ENCODE assay signal across 29 cellular contexts in the genomic region with DNA sequence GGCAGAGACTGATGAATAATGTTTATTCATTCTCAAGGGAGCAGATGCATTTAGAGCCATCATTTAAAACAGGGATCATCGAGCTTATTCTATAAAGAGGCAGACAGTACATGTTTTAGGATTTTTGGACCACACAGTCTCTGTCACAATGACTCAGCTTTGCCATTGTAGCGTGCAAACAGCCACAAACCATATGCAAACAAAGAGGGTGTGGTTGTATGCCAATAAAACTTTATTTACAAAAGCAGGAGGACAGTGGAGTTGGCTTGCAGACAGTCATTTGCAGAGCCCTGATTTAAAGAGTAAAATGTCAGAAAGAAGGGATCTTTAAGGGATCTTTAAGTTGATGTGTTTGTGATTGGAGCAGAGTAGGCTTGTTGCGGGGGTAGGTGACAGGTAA. TPM values are rescaled to one million over a fixed set of nuclear protein-coding genes. Genes with fewer than 3 reads are reported as not detected.
DNase-seq lines count a peak whose midpoint lies in the region; ATAC-seq and TF ChIP-seq lines count a peak whose summit lies in the region.
"Had no signal": no experiment of that assay in that cellular context is flagged by ENCODE, and none has a peak within 500 bp of the region (broad histone marks: within the 10 kb centered on the region; RNA-seq: fewer than 3 reads in every experiment).

No MANE protein-coding gene starts in this region.

- H2AK5ac ChIP-seq in mesendoderm (ENCODE audit: low read length), result no peak overlapping the region

- H3K4me1 ChIP-seq in GM23338 (ENCODE audit: insufficient read depth) (no peaks in the 10 kb centered on the region), PC-3 (ENCODE audit: insufficient read depth, low read length) (peaks cover 8% of the 10 kb centered on the region), osteoblast (ENCODE audit: insufficient read depth, low read length) (no peaks in the 10 kb centered on the region), mesendoderm (ENCODE audit: control insufficient read depth, low read depth, low read length) (no peaks in the 10 kb centered on the region)
- H3K4me1 ChIP-seq: colonic mucosa, esophagus muscularis mucosa, gastroesophageal sphincter, suprapubic skin had no signal

- no peak overlapping the region for H3K27ac ChIP-seq in GM23338 (ENCODE audit: low read depth)
- H3K27ac ChIP-seq in PC-3 (ENCODE audit: low read length), result peak overlapping the region; percentile 70
- H3K27ac ChIP-seq in osteoblast (ENCODE audit: low read depth, low read length), result no peak overlapping the region
- no peak overlapping the region for H3K27ac ChIP-seq in mesendoderm (ENCODE audit: low read depth, low read length)
- H3K27ac ChIP-seq: colonic mucosa, esophagus muscularis mucosa, gastroesophageal sphincter, suprapubic skin had no signal

- no peaks in the 10 kb centered on the region for H3F3A ChIP-seq in GM23338 (replicated peaks; ENCODE audit: low read depth)
- H3F3A ChIP-seq in PC-3 (ENCODE audit: low read length, unreplicated experiment), result no peaks in the 10 kb centered on the region

- intact Hi-C loops in PC-3 (cut with micrococcal nuclease), result no loop called here

- no peak overlapping the region for H3K18ac ChIP-seq in mesendoderm (ENCODE audit: low read length)

- BruUV-seq in PC-3 (replicated peaks; lab: Mats Ljungman, UMichigan), result no TSS peak

- H3K9ac ChIP-seq in PC-3 (ENCODE audit: low read length) (no peak overlapping the region), mesendoderm (ENCODE audit: low read length) (no peak overlapping the region)

- H4K20me1 ChIP-seq in GM23338 (replicated peaks; ENCODE audit: insufficient read depth) (no peaks in the 10 kb centered on the region), PC-3 (ENCODE audit: low read length) (no peaks in the 10 kb centered on the region), osteoblast (ENCODE audit: insufficient read depth, low read length) (no peaks in the 10 kb centered on the region)

- no peak overlapping the region for H2BK120ac ChIP-seq in mesendoderm (ENCODE audit: low read depth, low read length)

- no peaks in the 10 kb centered on the region for H3K79me1 ChIP-seq in mesendoderm (ENCODE audit: low read length)

- ATAC-seq in GM23338, result no peak
- ATAC-seq in PC-3, result peak; percentile 64
- ATAC-seq: effector memory CD8-positive, alpha-beta T cell; gastroesophageal sphincter; left ventricle myocardium superior; natural killer cell; T-cell had no signal

- no peak overlapping the region for H3K4me2 ChIP-seq in GM23338
- H3K4me2 ChIP-seq in PC-3 (ENCODE audit: low read length), result 0 out of 2 replicates have a peak overlapping the region, but pooled peaks have one; percentile 10
- H3K4me2 ChIP-seq in osteoblast (ENCODE audit: insufficient read depth, low read length), result no peak overlapping the region
- no peak overlapping the region for H3K4me2 ChIP-seq in mesendoderm (ENCODE audit: low read length)
- H3K4me2 ChIP-seq: smooth muscle cell had no signal

- no CpG with 5 or more reads among the region's 3 CpGs for WGBS in mesendoderm (ENCODE audit: extremely low coverage, insufficient coverage, low lambda C conversion rate)

- H2AFZ ChIP-seq in GM23338 (no peak overlapping the region), PC-3 (ENCODE audit: low read length) (no peak overlapping the region), osteoblast (ENCODE audit: low read length) (no peak overlapping the region)

- no peak overlapping the region for H3K27ac Mint-ChIP-seq in GM23338
- H3K27ac Mint-ChIP-seq: activated CD4-positive, alpha-beta T cell treated with anti-CD3 and anti-CD28 coated beads, Interleukin-2, amount 10 ng/mL, durations not matched to agents 7 days and 5 days; effector memory CD8-positive, alpha-beta T cell; natural killer cell; T-cell had no signal

- TF ChIP-seq CTCF in GM23338 (conservative IDR thresholded peaks at IDR 0.05; ENCODE audit: low read depth in 2 of 2), result no peak
- TF ChIP-seq CTCF in PC-3 (conservative IDR thresholded peaks at IDR 0.05; ENCODE audit: low read depth, low read length), result no peak
- no peak for TF ChIP-seq CTCF in fibroblast of mammary gland (conservative IDR thresholded peaks at IDR 0.05; ENCODE audit: control insufficient read depth, insufficient read depth, low read depth, low read length)
- TF ChIP-seq CTCF in osteoblast (IDR thresholded peaks at IDR 0.05; ENCODE audit: extremely low read depth, low read depth, low read length), result no peak

- no peaks in the 10 kb centered on the region for H3K9me3 ChIP-seq in PC-3 (ENCODE audit: low read length)
- no peaks in the 10 kb centered on the region for H3K9me3 ChIP-seq in osteoblast (ENCODE audit: low read depth, low read length)
- H3K9me3 ChIP-seq: colonic mucosa, esophagus muscularis mucosa, gastroesophageal sphincter, suprapubic skin had no signal

- DNase-seq in NCI-H510A treated with DMSO at 0.1 percent for 48 hours (lab: John Stamatoyannopoulos, UW), result peak; percentile 47
- DNase-seq in NCI-H510A (lab: John Stamatoyannopoulos, UW), result no peak
- no peak for DNase-seq in GM23338 (ENCODE audit: low spot score)
- DNase-seq in PC-3, result peak; percentile 75
- DNase-seq in fibroblast of mammary gland (ENCODE audit: low read depth), result peak; percentile 10
- no peak for DNase-seq in NOMO-1 (lab: John Stamatoyannopoulos, UW; ENCODE audit: unreplicated experiment in 2 of 2)
- no peak for DNase-seq in osteoblast (ENCODE audit: insufficient read length, low spot score, missing footprints)
- DNase-seq in mesendoderm, result no peak
- DNase-seq: activated CD4-positive, alpha-beta T cell treated with anti-CD3 and anti-CD28 coated beads, Interleukin-2, amount 10 ng/mL, durations not matched to agents 7 days and 5 days; activated CD8-positive, alpha-beta memory T cell treated with anti-CD3 and anti-CD28 coated beads, Interleukin-2, amount 50 U/mL, for 4 hours; colonic mucosa; effector memory CD8-positive, alpha-beta T cell; hypothalamus; KBM-7; left ventricle myocardium superior; midbrain; natural killer cell; NCI-H1930; NCI-H2227 treated with DMSO at 0.1 percent for 48 hours; SIG-M5; stimulated activated CD4-positive, alpha-beta T cell treated with anti-CD3 and anti-CD28 coated beads, Interleukin-2, amount 100 ng/mL, for 24 hours; T-cell had no signal

- peaks cover 4% of the 10 kb centered on the region; the same call in 2 of the 3 replicates for H3K36me3 Mint-ChIP-seq in GM23338 (ENCODE audit: low read depth)
- H3K36me3 Mint-ChIP-seq: activated naive CD4-positive, alpha-beta T cell treated with anti-CD3 and anti-CD28 coated beads, Interleukin-2, amount 50 U/mL, for 24 hours; natural killer cell; T-cell had no signal

- H2BK15ac ChIP-seq in mesendoderm (replicated peaks; ENCODE audit: low read depth), result no peak overlapping the region

- H3K4me1 Mint-ChIP-seq in GM23338, result peaks cover 14% of the 10 kb centered on the region
- H3K4me1 Mint-ChIP-seq: activated CD4-positive, alpha-beta T cell treated with anti-CD3 and anti-CD28 coated beads, Interleukin-2, amount 10 ng/mL, durations not matched to agents 7 days and 5 days; activated naive CD4-positive, alpha-beta T cell treated with anti-CD3 and anti-CD28 coated beads, Interleukin-2, amount 50 U/mL, for 24 hours; natural killer cell; T-cell had no signal

- H3K4me3 Mint-ChIP-seq in GM23338, result no peak overlapping the region
- H3K4me3 Mint-ChIP-seq: activated CD4-positive, alpha-beta T cell treated with anti-CD3 and anti-CD28 coated beads, Interleukin-2, amount 10 ng/mL, durations not matched to agents 7 days and 5 days; activated naive CD4-positive, alpha-beta T cell treated with anti-CD3 and anti-CD28 coated beads, Interleukin-2, amount 50 U/mL, for 24 hours; effector memory CD8-positive, alpha-beta T cell; natural killer cell; T-cell had no signal

- peaks cover 1% of the 10 kb centered on the region for H3K27me3 Mint-ChIP-seq in GM23338 (ENCODE audit: insufficient read depth, low read depth, poor library complexity)

- H3K56ac ChIP-seq in mesendoderm (ENCODE audit: low read length), result no peak overlapping the region

- CTCF ChIA-PET in PC-3 (lab: Charles Lee), result no interaction called here

- H3K4me3 ChIP-seq in GM23338, result no peak overlapping the region
- no peak overlapping the region for H3K4me3 ChIP-seq in PC-3 (ENCODE audit: low read length)
- H3K4me3 ChIP-seq in fibroblast of mammary gland (ENCODE audit: control insufficient read depth, low read depth, low read length), result no peak overlapping the region
- H3K4me3 ChIP-seq in osteoblast (ENCODE audit: insufficient read depth, low read length), result no peak overlapping the region
- H3K4me3 ChIP-seq in mesendoderm (ENCODE audit: low read length), result no peak overlapping the region
- H3K4me3 ChIP-seq: colonic mucosa, esophagus muscularis mucosa, gastroesophageal sphincter, smooth muscle cell, suprapubic skin had no signal

- H4K5ac ChIP-seq in mesendoderm (ENCODE audit: low read length), result no peak overlapping the region

- no peak overlapping the region for H3K23ac ChIP-seq in mesendoderm (ENCODE audit: low read length)

- H3K27me3 ChIP-seq in GM23338 (ENCODE audit: insufficient read depth), result no peaks in the 10 kb centered on the region
- peaks cover 34% of the 10 kb centered on the region for H3K27me3 ChIP-seq in PC-3 (ENCODE audit: low read length)
- peaks cover 3% of the 10 kb centered on the region for H3K27me3 ChIP-seq in osteoblast (ENCODE audit: insufficient read depth, low read length)
- H3K27me3 ChIP-seq in mesendoderm (ENCODE audit: insufficient read depth, low read length, poor library complexity), result no peaks in the 10 kb centered on the region
- H3K27me3 ChIP-seq: colonic mucosa, esophagus muscularis mucosa, gastroesophageal sphincter, suprapubic skin had no signal

- H2BK5ac ChIP-seq in mesendoderm (ENCODE audit: low read length), result no peak overlapping the region

- no peaks in the 10 kb centered on the region for H3K79me2 ChIP-seq in GM23338 (replicated peaks; ENCODE audit: insufficient read depth)
- H3K79me2 ChIP-seq in PC-3 (ENCODE audit: low read length), result no peaks in the 10 kb centered on the region
- no peaks in the 10 kb centered on the region for H3K79me2 ChIP-seq in osteoblast (ENCODE audit: insufficient read depth, low read length)
- no peaks in the 10 kb centered on the region for H3K79me2 ChIP-seq in mesendoderm (ENCODE audit: control insufficient read depth, insufficient read depth, low read length)

- no peak overlapping the region for H3K4ac ChIP-seq in mesendoderm (ENCODE audit: low read depth, low read length)

- H3K36me3 ChIP-seq in GM23338 (ENCODE audit: insufficient read depth) (no peaks in the 10 kb centered on the region), PC-3 (ENCODE audit: low read depth, low read length) (no peaks in the 10 kb centered on the region), osteoblast (ENCODE audit: insufficient read depth, low read length) (no peaks in the 10 kb centered on the region), mesendoderm (ENCODE audit: control insufficient read depth, insufficient read depth, low read length) (no peaks in the 10 kb centered on the region)
- H3K36me3 ChIP-seq: colonic mucosa, esophagus muscularis mucosa, gastroesophageal sphincter, suprapubic skin had no signal

- H3K9me3 Mint-ChIP-seq in GM23338, result peaks cover 6% of the 10 kb centered on the region
- H3K9me3 Mint-ChIP-seq: activated CD4-positive, alpha-beta T cell treated with anti-CD3 and anti-CD28 coated beads, Interleukin-2, amount 10 ng/mL, durations not matched to agents 7 days and 5 days; activated naive CD4-positive, alpha-beta T cell treated with anti-CD3 and anti-CD28 coated beads, Interleukin-2, amount 50 U/mL, for 24 hours; effector memory CD8-positive, alpha-beta T cell; natural killer cell; T-cell had no signal

- peaks cover 7% of the 10 kb centered on the region; the same call in 1 of the 2 replicates for H3K9me2 ChIP-seq in GM23338 (ENCODE audit: insufficient read depth)
- no peaks in the 10 kb centered on the region for H3K9me2 ChIP-seq in PC-3 (replicated peaks; ENCODE audit: low read length)

- H4K8ac ChIP-seq in mesendoderm (ENCODE audit: low read depth, low read length), result no peak overlapping the region

- POLR2A ChIA-PET in PC-3 (lab: Charles Lee; ENCODE audit: unreplicated experiment), result no interaction called here

RNA-seq across cellular contexts. Expression of gene SMIM21, which starts 51.5 kb away (rescaled TPM):
- not detected in 2 replicates for total RNA-seq in GM23338 (2014; rRNA removed; shearing (Covaris generic))
- not detected in 2 replicates for polyA plus RNA-seq in GM23338 (2016; fragmentation: Nextera tagmentation; extraction: Ambion mirVana)
- total RNA-seq in PC-3 (2014; rRNA removed) (not detected in 2 replicates), osteoblast (not detected in 2 replicates)
- not detected for polyA plus RNA-seq in mesendoderm (2013, experiment 1 of 2)
- polyA plus RNA-seq in mesendoderm (2013, experiment 2 of 2), result not detected
- total RNA-seq: activated CD4-positive, alpha-beta T cell treated with anti-CD3 and anti-CD28 coated beads, Interleukin-2, amount 10 ng/mL, durations not matched to agents 7 days and 5 days; colonic mucosa; esophagus muscularis mucosa; gastroesophageal sphincter; left ventricle myocardium superior; natural killer cell; omental fat pad; smooth muscle cell; suprapubic skin; T-cell; urinary bladder had no signal
- polyA plus RNA-seq: smooth muscle cell, urinary bladder had no signal

Comparison
In these comparisons a context has a peak if more than half of its experiments do, and no peak if none do; other contexts are left out.
1. DNase-seq: peak in NCI-H510A treated with DMSO at 0.1 percent for 48 hours (single experiment), PC-3 (single experiment) and fibroblast of mammary gland (single experiment); none in NCI-H510A (single experiment), GM23338 (single experiment), NOMO-1 (0 of 2), osteoblast (single experiment) and mesendoderm (single experiment).